Comparison of ENCODE assay signal across 9 cellular contexts in genomic region chr7:80721880-80722595, GRCh38.
DNase-seq lines count a peak whose midpoint lies in the region; ATAC-seq and TF ChIP-seq lines count a peak whose summit lies in the region.
"Had no signal": no experiment of that assay in that cellular context is flagged by ENCODE, and none has a peak within 500 bp of the region (broad histone marks: within the 10 kb centered on the region; RNA-seq: fewer than 3 reads in every experiment).

No MANE protein-coding gene starts in this region.

- peak; percentile 77 for ATAC-seq in upper lobe of right lung

- DNase-seq in DMS53 (lab: John Stamatoyannopoulos, UW), result peak; percentile 24
- no peak for DNase-seq in DMS53 treated with DMSO at 0.1 percent for 48 hours (lab: John Stamatoyannopoulos, UW; ENCODE audit: unreplicated experiment)
- no peak for DNase-seq in breast epithelium (ENCODE audit: low spot score in 2 of 2)
- DNase-seq in kidney glomerular epithelial cell (lab: John Stamatoyannopoulos, UW), result peak; percentile 77
- peak; percentile 61 for DNase-seq in upper lobe of right lung
- DNase-seq in DMS114 treated with DMSO at 0.1 percent for 48 hours (lab: John Stamatoyannopoulos, UW; ENCODE audit: unreplicated experiment), result no peak
- DNase-seq in KBM-7, result no peak
- DNase-seq in activated T-cell treated with anti-CD3 and anti-CD28 coated beads for 4 hours, result no peak

- intact Hi-C loops in breast epithelium (cut with DNase I; ENCODE audit: low total_unique reads) (no loop called here), upper lobe of right lung (cut with DNase I) (no loop called here)

- H3K9me3 ChIP-seq in breast epithelium (no peaks in the 10 kb centered on the region), upper lobe of right lung (no peaks in the 10 kb centered on the region)

- H3K4me1 ChIP-seq in breast epithelium, result no peaks in the 10 kb centered on the region
- peaks cover 20% of the 10 kb centered on the region for H3K4me1 ChIP-seq in upper lobe of right lung

- H3K36me3 ChIP-seq in breast epithelium (no peaks in the 10 kb centered on the region), upper lobe of right lung (no peaks in the 10 kb centered on the region)

- H3K4me3 ChIP-seq in breast epithelium, result no peak overlapping the region
- H3K4me3 ChIP-seq in upper lobe of right lung, result no peak overlapping the region

- H3K27ac ChIP-seq in breast epithelium, result peak overlapping the region; percentile 15 to 74
- H3K27ac ChIP-seq in upper lobe of right lung, result peak overlapping the region; percentile 56
- H3K27ac ChIP-seq: 22Rv1 had no signal

- TF ChIP-seq CTCF in breast epithelium (IDR thresholded peaks at IDR 0.05), result no peak
- TF ChIP-seq CTCF in upper lobe of right lung (IDR thresholded peaks at IDR 0.05), result no peak

- H3K27me3 ChIP-seq in breast epithelium (no peaks in the 10 kb centered on the region), upper lobe of right lung (no peaks in the 10 kb centered on the region)

- no peak for TF ChIP-seq POLR2A in breast epithelium (IDR thresholded peaks at IDR 0.05)

- in situ Hi-C loops in KBM-7 (cut with MboI; ENCODE audit: low pct_unique_long_range_greater_than_20kb, low sequenced_read_pairs), result loop anchor here (25.0 kb wide), 1 partner anchor 740 kb away; no protein-coding TSS in a partner anchor

Comparison
In these comparisons a context has a peak if more than half of its experiments do, and no peak if none do; other contexts are left out.
1. DNase-seq: peak in DMS53 (single experiment), kidney glomerular epithelial cell (single experiment) and upper lobe of right lung (single experiment); none in DMS53 treated with DMSO at 0.1 percent for 48 hours (single experiment), breast epithelium (0 of 2), DMS114 treated with DMSO at 0.1 percent for 48 hours (single experiment), KBM-7 (single experiment) and activated T-cell treated with anti-CD3 and anti-CD28 coated beads for 4 hours (single experiment).